8 cellular contexts compared by ENCODE assay signal in genomic region chr11:3840289-3840869, GRCh38. TPM values are rescaled to one million over a fixed set of nuclear protein-coding genes. Genes with fewer than 3 reads are reported as not detected.
DNase-seq lines count a peak whose midpoint lies in the region; ATAC-seq and TF ChIP-seq lines count a peak whose summit lies in the region.

No MANE protein-coding gene starts in this region.

- peak overlapping the region; percentile 94 for H3K27ac Mint-ChIP-seq in activated naive CD8-positive, alpha-beta T cell

- peak overlapping the region; percentile 92 for H3K9ac ChIP-seq in Loucy (ENCODE audit: low read depth, low read length, poor library complexity, severe bottlenecking)

- no peaks in the 10 kb centered on the region for H3K9me3 ChIP-seq in Loucy (ENCODE audit: insufficient read depth, low read depth, low read length)
- H3K9me3 ChIP-seq in right atrium auricular region, result no peaks in the 10 kb centered on the region

- peaks cover 33% of the 10 kb centered on the region for H4K20me1 ChIP-seq in Loucy (ENCODE audit: insufficient read depth, low read length, poor library complexity, severe bottlenecking)

- TF ChIP-seq CTCF in Loucy (conservative IDR thresholded peaks at IDR 0.05; ENCODE audit: low read length), result no peak
- TF ChIP-seq CTCF in right atrium auricular region (IDR thresholded peaks at IDR 0.05), result no peak

- DNase-seq in right atrium auricular region (ENCODE audit: low spot score) (no peak), kidney tubule cell (ENCODE audit: low spot score) (no peak), HPDE6-E6E7 (ENCODE audit: extremely low spot score) (no peak)

- H3K36me3 Mint-ChIP-seq in activated naive CD8-positive, alpha-beta T cell, result peaks cover 15% of the 10 kb centered on the region

- H3K4me1 Mint-ChIP-seq in activated naive CD8-positive, alpha-beta T cell (ENCODE audit: low read depth), result peaks cover 57% of the 10 kb centered on the region

- no peaks in the 10 kb centered on the region for H3K9me2 ChIP-seq in Loucy (replicated peaks; ENCODE audit: low read depth, low read length)

- H3K27me3 Mint-ChIP-seq in activated naive CD8-positive, alpha-beta T cell, result no peaks in the 10 kb centered on the region

- peak; percentile 1 for ATAC-seq in GM18870 (IDR thresholded peaks at IDR 0.05; ENCODE audit: unreplicated experiment)
- no peak for ATAC-seq in GM19397 (IDR thresholded peaks at IDR 0.05; ENCODE audit: unreplicated experiment)

- peak overlapping the region; percentile 92 for H3K4me2 ChIP-seq in Loucy (ENCODE audit: low read depth, low read length, poor library complexity, severe bottlenecking)

- peaks cover 50% of the 10 kb centered on the region for H3K4me1 ChIP-seq in Loucy (ENCODE audit: insufficient read depth, low read length, poor library complexity, severe bottlenecking)
- H3K4me1 ChIP-seq in right atrium auricular region, result peaks cover 0 to 52% of the 10 kb centered on the region in 2 donors

- H3K79me2 ChIP-seq in Loucy (ENCODE audit: insufficient read depth, low read length), result peaks cover 52% of the 10 kb centered on the region

- no peaks in the 10 kb centered on the region for H3K27me3 ChIP-seq in Loucy (ENCODE audit: insufficient read depth, low read length, poor library complexity, severe bottlenecking)
- no peaks in the 10 kb centered on the region for H3K27me3 ChIP-seq in right atrium auricular region

- H2AFZ ChIP-seq in Loucy (ENCODE audit: low read length), result no peak overlapping the region; the same call in 1 of the 2 replicates

- H3K4me3 Mint-ChIP-seq in activated naive CD8-positive, alpha-beta T cell, result peak overlapping the region; percentile 97

- H3F3A ChIP-seq in Loucy (ENCODE audit: low read depth), result peaks cover 13% of the 10 kb centered on the region

- H3K36me3 ChIP-seq in Loucy (ENCODE audit: insufficient read depth, low read length) (no peaks in the 10 kb centered on the region), right atrium auricular region (no peaks in the 10 kb centered on the region)

- H3K4me3 ChIP-seq in Loucy (ENCODE audit: low read length, poor library complexity, severe bottlenecking) (peak overlapping the region; percentile 88), right atrium auricular region (peak overlapping the region; percentile 82 to 86), skin epidermis (peak overlapping the region; percentile 66 to 93 (median 72))

- H3K27ac ChIP-seq in right atrium auricular region (peak overlapping the region; percentile 92 to 93), skin epidermis (peak overlapping the region; percentile 89 to 100 (median 98))

- no peaks in the 10 kb centered on the region for H3K9me3 Mint-ChIP-seq in activated naive CD8-positive, alpha-beta T cell (ENCODE audit: low read depth)

RNA-seq across cellular contexts. Expression of gene RHOG, which starts 0.4 kb away (rescaled TPM):
- total RNA-seq in right atrium auricular region, result 10 to 100 TPM; 20.1 to 48.9 TPM

RNA-seq across cellular contexts. Expression of gene STIM1, which starts 15.1 kb away (rescaled TPM):
- 10 to 100 TPM; 15.4 to 16.6 TPM for total RNA-seq in right atrium auricular region

RNA-seq across cellular contexts. Expression of gene PGAP2, which starts 32.0 kb away (rescaled TPM):
- total RNA-seq in right atrium auricular region, result 10 to 100 TPM; 10.8 to 14.9 TPM

RNA-seq across cellular contexts. Expression of gene NUP98, which starts 43.0 kb away (rescaled TPM):
- 10 to 100 TPM; 58.8 to 94.5 TPM for total RNA-seq in right atrium auricular region
